Comparison of ENCODE assay signal across 1 cellular context in the genomic region with DNA sequence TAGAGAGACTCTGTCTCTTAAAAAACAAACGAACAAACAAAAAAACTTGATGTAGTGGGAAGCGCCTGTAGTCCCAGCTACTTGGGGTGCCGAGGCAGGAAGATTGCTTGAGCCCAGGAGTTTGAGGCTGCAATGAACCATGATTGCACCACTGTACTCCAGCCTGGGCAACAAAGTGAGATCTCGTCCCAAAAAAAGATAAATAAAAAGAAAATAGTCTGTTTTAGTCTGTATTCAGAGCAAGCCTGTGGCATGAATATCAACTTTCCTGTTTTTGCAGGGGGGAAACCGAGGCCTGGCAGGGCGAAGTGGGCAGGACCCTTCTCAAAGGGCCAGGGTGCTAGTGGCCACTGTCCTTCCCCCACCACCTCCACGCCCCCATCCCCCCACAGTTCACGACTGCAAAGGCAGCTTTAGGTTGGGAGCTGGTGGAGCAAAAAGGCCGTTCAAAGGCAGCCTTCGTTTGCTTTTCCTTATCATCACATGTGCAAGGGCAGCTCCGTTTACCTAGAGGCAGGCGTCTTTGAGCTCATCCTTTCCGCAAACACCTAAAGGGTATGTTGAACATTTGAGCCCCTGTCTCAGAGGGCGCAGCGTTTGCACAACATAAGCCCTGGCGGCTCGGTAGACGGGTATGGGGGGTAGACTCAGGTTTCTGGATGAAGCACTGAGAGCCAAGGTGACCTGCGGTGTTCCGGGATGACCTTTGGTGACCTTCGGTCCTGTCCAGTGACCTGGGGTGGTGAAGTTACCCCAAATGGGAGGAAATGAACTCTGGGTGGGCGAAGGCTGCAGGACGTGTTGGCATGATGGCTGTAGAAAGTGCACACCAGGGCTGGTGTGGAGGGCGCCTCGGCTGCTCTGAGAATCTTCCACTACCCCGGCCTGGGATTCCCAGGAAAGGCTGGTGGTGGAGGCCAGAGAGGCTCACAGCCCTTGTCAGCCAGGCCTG.
TF ChIP-seq lines count a peak whose summit lies in the region.

No MANE protein-coding gene starts in this region.

TF ChIP-seq in HepG2, 621 proteins besides CTCF, POLR2A, EP300 and RAD21 (continued from another document and continues in another):
- TF ChIP-seq, protein P1, sequence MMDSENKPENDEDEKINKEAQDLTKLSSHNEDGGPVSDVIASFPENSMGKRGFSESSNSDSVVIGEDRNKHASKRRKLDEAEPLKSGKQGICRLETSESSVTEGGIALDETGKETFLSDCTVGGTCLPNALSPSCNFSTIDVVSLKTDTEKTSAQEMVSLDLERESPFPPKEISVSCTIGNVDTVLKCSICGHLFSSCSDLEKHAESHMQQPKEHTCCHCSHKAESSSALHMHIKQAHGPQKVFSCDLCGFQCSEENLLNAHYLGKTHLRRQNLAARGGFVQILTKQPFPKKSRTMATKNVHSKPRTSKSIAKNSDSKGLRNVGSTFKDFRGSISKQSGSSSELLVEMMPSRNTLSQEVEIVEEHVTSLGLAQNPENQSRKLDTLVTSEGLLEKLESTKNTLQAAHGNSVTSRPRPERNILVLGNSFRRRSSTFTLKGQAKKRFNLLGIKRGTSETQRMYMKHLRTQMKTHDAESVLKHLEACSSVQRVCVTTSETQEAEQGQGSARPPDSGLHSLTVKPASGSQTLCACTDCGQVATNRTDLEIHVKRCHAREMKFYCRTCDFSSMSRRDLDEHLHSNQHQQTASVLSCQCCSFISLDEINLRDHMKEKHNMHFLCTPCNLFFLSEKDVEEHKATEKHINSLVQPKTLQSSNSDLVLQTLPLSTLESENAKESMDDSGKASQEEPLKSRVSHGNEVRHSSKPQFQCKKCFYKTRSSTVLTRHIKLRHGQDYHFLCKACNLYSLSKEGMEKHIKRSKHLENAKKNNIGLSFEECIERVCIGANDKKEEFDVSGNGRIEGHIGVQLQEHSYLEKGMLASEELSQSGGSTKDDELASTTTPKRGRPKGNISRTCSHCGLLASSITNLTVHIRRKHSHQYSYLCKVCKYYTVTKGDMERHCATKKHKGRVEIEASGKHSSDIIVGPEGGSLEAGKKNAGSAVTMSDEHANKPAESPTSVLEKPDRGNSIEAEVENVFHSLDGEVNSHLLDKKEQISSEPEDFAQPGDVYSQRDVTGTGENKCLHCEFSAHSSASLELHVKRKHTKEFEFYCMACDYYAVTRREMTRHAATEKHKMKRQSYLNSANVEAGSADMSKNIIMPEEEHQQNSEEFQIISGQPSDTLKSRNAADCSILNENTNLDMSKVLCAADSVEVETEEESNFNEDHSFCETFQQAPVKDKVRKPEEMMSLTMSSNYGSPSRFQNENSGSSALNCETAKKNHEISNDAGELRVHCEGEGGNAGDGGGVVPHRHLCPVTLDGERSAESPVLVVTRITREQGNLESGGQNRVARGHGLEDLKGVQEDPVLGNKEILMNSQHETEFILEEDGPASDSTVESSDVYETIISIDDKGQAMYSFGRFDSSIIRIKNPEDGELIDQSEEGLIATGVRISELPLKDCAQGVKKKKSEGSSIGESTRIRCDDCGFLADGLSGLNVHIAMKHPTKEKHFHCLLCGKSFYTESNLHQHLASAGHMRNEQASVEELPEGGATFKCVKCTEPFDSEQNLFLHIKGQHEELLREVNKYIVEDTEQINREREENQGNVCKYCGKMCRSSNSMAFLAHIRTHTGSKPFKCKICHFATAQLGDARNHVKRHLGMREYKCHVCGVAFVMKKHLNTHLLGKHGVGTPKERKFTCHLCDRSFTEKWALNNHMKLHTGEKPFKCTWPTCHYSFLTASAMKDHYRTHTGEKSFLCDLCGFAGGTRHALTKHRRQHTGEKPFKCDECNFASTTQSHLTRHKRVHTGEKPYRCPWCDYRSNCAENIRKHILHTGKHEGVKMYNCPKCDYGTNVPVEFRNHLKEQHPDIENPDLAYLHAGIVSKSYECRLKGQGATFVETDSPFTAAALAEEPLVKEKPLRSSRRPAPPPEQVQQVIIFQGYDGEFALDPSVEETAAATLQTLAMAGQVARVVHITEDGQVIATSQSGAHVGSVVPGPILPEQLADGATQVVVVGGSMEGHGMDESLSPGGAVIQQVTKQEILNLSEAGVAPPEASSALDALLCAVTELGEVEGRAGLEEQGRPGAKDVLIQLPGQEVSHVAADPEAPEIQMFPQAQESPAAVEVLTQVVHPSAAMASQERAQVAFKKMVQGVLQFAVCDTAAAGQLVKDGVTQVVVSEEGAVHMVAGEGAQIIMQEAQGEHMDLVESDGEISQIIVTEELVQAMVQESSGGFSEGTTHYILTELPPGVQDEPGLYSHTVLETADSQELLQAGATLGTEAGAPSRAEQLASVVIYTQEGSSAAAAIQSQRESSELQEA (CRISPR knock-in tag; IDR thresholded peaks at IDR 0.05; ENCODE audit: not compliant biosample characterization): peak; percentile 55
- TF ChIP-seq PRMT3 (CRISPR knock-in tag; IDR thresholded peaks at IDR 0.05; ENCODE audit: borderline replicate concordance, low read depth) (peak; percentile 94), KLF11 (CRISPR knock-in tag; IDR thresholded peaks at IDR 0.05) (peak; percentile 56; the same call in 1 of the 2 replicates), NR2F2 (IDR thresholded peaks at IDR 0.05; ENCODE audit: borderline replicate concordance, low read depth) (peak; percentile 97), ZBTB21 (CRISPR knock-in tag; IDR thresholded peaks at IDR 0.05) (no peak), SPEN (CRISPR knock-in tag; IDR thresholded peaks at IDR 0.05; ENCODE audit: low read depth) (no peak; the same call in 1 of the 2 replicates), NAIF1 (CRISPR knock-in tag; IDR thresholded peaks at IDR 0.05; ENCODE audit: borderline replicate concordance) (peak; percentile 20; the same call in 1 of the 2 replicates), ELF3 (CRISPR knock-in tag; IDR thresholded peaks at IDR 0.05) (peak; percentile 97), ZNF761 (CRISPR knock-in tag; conservative IDR thresholded peaks at IDR 0.05) (0 out of 2 replicates have a peak, but pooled peaks have one; percentile 24), KLF12 (CRISPR knock-in tag; IDR thresholded peaks at IDR 0.05; ENCODE audit: borderline replicate concordance) (peak; percentile 88), ZNF598 (CRISPR knock-in tag; IDR thresholded peaks at IDR 0.05; ENCODE audit: borderline replicate concordance) (0 out of 2 replicates have a peak, but pooled peaks have one; percentile 48), DPF2 (CRISPR knock-in tag; IDR thresholded peaks at IDR 0.05; ENCODE audit: borderline replicate concordance, low read depth) (peak; percentile 99), FIP1L1 (IDR thresholded peaks at IDR 0.05; ENCODE audit: borderline replicate concordance, insufficient read depth, low read depth, low read length) (peak; percentile 87; the same call in 1 of the 2 replicates), ZNF629 (CRISPR knock-in tag; conservative IDR thresholded peaks at IDR 0.05) (peak; percentile 57; the same call in 1 of the 2 replicates), SSRP1 (CRISPR knock-in tag; IDR thresholded peaks at IDR 0.05) (peak; percentile 74; the same call in 1 of the 2 replicates), MTA1 (CRISPR knock-in tag; IDR thresholded peaks at IDR 0.05; ENCODE audit: borderline replicate concordance) (peak; percentile 98), ZFY (CRISPR knock-in tag; IDR thresholded peaks at IDR 0.05) (peak; percentile 31), MED13 (CRISPR knock-in tag; IDR thresholded peaks at IDR 0.05) (peak; percentile 99), MEIS1 (CRISPR knock-in tag; IDR thresholded peaks at IDR 0.05; ENCODE audit: borderline replicate concordance) (peak; percentile 85), RAD51 (IDR thresholded peaks at IDR 0.05; ENCODE audit: borderline replicate concordance) (no peak), SNRNP70 (IDR thresholded peaks at IDR 0.05; ENCODE audit: low read depth, low read length) (no peak)
- TF ChIP-seq, protein P2, sequence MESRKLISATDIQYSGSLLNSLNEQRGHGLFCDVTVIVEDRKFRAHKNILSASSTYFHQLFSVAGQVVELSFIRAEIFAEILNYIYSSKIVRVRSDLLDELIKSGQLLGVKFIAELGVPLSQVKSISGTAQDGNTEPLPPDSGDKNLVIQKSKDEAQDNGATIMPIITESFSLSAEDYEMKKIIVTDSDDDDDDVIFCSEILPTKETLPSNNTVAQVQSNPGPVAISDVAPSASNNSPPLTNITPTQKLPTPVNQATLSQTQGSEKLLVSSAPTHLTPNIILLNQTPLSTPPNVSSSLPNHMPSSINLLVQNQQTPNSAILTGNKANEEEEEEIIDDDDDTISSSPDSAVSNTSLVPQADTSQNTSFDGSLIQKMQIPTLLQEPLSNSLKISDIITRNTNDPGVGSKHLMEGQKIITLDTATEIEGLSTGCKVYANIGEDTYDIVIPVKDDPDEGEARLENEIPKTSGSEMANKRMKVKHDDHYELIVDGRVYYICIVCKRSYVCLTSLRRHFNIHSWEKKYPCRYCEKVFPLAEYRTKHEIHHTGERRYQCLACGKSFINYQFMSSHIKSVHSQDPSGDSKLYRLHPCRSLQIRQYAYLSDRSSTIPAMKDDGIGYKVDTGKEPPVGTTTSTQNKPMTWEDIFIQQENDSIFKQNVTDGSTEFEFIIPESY (CRISPR knock-in tag; IDR thresholded peaks at IDR 0.05): peak; percentile 67
- TF ChIP-seq, protein P3, sequence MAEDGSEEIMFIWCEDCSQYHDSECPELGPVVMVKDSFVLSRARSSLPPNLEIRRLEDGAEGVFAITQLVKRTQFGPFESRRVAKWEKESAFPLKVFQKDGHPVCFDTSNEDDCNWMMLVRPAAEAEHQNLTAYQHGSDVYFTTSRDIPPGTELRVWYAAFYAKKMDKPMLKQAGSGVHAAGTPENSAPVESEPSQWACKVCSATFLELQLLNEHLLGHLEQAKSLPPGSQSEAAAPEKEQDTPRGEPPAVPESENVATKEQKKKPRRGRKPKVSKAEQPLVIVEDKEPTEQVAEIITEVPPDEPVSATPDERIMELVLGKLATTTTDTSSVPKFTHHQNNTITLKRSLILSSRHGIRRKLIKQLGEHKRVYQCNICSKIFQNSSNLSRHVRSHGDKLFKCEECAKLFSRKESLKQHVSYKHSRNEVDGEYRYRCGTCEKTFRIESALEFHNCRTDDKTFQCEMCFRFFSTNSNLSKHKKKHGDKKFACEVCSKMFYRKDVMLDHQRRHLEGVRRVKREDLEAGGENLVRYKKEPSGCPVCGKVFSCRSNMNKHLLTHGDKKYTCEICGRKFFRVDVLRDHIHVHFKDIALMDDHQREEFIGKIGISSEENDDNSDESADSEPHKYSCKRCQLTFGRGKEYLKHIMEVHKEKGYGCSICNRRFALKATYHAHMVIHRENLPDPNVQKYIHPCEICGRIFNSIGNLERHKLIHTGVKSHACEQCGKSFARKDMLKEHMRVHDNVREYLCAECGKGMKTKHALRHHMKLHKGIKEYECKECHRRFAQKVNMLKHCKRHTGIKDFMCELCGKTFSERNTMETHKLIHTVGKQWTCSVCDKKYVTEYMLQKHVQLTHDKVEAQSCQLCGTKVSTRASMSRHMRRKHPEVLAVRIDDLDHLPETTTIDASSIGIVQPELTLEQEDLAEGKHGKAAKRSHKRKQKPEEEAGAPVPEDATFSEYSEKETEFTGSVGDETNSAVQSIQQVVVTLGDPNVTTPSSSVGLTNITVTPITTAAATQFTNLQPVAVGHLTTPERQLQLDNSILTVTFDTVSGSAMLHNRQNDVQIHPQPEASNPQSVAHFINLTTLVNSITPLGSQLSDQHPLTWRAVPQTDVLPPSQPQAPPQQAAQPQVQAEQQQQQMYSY (CRISPR knock-in tag; IDR thresholded peaks at IDR 0.05): 0 out of 2 replicates have a peak, but pooled peaks have one; percentile 22
- TF ChIP-seq, protein P4, sequence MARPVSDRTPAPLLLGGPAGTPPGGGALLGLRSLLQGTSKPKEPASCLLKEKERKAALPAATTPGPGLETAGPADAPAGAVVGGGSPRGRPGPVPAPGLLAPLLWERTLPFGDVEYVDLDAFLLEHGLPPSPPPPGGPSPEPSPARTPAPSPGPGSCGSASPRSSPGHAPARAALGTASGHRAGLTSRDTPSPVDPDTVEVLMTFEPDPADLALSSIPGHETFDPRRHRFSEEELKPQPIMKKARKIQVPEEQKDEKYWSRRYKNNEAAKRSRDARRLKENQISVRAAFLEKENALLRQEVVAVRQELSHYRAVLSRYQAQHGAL (CRISPR knock-in tag; IDR thresholded peaks at IDR 0.05; ENCODE audit: not compliant biosample characterization): no peak
- TF ChIP-seq, protein P5, sequence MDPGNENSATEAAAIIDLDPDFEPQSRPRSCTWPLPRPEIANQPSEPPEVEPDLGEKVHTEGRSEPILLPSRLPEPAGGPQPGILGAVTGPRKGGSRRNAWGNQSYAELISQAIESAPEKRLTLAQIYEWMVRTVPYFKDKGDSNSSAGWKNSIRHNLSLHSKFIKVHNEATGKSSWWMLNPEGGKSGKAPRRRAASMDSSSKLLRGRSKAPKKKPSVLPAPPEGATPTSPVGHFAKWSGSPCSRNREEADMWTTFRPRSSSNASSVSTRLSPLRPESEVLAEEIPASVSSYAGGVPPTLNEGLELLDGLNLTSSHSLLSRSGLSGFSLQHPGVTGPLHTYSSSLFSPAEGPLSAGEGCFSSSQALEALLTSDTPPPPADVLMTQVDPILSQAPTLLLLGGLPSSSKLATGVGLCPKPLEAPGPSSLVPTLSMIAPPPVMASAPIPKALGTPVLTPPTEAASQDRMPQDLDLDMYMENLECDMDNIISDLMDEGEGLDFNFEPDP (CRISPR knock-in tag; conservative IDR thresholded peaks at IDR 0.05): no peak
- TF ChIP-seq, protein P6, sequence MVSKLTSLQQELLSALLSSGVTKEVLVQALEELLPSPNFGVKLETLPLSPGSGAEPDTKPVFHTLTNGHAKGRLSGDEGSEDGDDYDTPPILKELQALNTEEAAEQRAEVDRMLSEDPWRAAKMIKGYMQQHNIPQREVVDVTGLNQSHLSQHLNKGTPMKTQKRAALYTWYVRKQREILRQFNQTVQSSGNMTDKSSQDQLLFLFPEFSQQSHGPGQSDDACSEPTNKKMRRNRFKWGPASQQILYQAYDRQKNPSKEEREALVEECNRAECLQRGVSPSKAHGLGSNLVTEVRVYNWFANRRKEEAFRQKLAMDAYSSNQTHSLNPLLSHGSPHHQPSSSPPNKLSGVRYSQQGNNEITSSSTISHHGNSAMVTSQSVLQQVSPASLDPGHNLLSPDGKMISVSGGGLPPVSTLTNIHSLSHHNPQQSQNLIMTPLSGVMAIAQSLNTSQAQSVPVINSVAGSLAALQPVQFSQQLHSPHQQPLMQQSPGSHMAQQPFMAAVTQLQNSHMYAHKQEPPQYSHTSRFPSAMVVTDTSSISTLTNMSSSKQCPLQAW (CRISPR knock-in tag; IDR thresholded peaks at IDR 0.05): peak; percentile 94
- TF ChIP-seq, protein P7, sequence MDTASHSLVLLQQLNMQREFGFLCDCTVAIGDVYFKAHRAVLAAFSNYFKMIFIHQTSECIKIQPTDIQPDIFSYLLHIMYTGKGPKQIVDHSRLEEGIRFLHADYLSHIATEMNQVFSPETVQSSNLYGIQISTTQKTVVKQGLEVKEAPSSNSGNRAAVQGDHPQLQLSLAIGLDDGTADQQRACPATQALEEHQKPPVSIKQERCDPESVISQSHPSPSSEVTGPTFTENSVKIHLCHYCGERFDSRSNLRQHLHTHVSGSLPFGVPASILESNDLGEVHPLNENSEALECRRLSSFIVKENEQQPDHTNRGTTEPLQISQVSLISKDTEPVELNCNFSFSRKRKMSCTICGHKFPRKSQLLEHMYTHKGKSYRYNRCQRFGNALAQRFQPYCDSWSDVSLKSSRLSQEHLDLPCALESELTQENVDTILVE (CRISPR knock-in tag; IDR thresholded peaks at IDR 0.05): no peak; the same call in none of the 2 replicates
- TF ChIP-seq, protein P8, sequence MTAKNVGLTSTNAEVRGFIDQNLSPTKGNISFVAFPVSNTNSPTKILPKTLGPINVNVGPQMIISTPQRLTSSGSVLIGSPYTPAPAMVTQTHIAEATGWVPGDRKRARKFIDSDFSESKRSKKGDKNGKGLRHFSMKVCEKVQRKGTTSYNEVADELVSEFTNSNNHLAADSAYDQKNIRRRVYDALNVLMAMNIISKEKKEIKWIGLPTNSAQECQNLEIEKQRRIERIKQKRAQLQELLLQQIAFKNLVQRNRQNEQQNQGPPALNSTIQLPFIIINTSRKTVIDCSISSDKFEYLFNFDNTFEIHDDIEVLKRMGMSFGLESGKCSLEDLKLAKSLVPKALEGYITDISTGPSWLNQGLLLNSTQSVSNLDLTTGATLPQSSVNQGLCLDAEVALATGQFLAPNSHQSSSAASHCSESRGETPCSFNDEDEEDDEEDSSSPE (CRISPR knock-in tag; IDR thresholded peaks at IDR 0.05): peak; percentile 37; the same call in 1 of the 2 replicates
